1 cellular context compared by ENCODE assay signal in genomic region chr15:81008312-81008711, GRCh38.
TF ChIP-seq lines count a peak whose summit lies in the region.

No MANE protein-coding gene starts in this region.

TF ChIP-seq in GM12878, 131 proteins besides CTCF, POLR2A, EP300 and RAD21:
- TF ChIP-seq MYB (IDR thresholded peaks at IDR 0.05; ENCODE audit: borderline replicate concordance, low read depth, low read length) (no peak), ETV6 (conservative IDR thresholded peaks at IDR 0.05 in 1 of 2, IDR thresholded peaks at IDR 0.05 in 1 of 2; ENCODE audit: borderline replicate concordance in 1 of 2, low read depth in 1 of 2) (no peak), ZBTB11 (CRISPR knock-in tag; IDR thresholded peaks at IDR 0.05) (no peak), E2F8 (IDR thresholded peaks at IDR 0.05; ENCODE audit: low read depth, partially characterized antibody) (no peak), ZBED1 (IDR thresholded peaks at IDR 0.05; ENCODE audit: borderline replicate concordance) (no peak), PKNOX1 (IDR thresholded peaks at IDR 0.05) (no peak), LARP7 (IDR thresholded peaks at IDR 0.05) (no peak)
